8 cellular contexts compared by ENCODE assay signal in genomic region chr6:28081486-28081751, GRCh38. TPM values are rescaled to one million over a fixed set of nuclear protein-coding genes. Genes with fewer than 3 reads are reported as not detected.
DNase-seq lines count a peak whose midpoint lies in the region; ATAC-seq and TF ChIP-seq lines count a peak whose summit lies in the region.

No MANE protein-coding gene starts in this region.

- H3K36me3 Mint-ChIP-seq in nephron (ENCODE audit: low read depth), result peaks cover 11% of the 10 kb centered on the region

- H3K27me3 ChIP-seq in SU-DHL-6 (ENCODE audit: low read length) (no peaks in the 10 kb centered on the region), endocrine pancreas (ENCODE audit: control insufficient read depth, insufficient read depth, low read length) (no peaks in the 10 kb centered on the region)

- H3K9me3 ChIP-seq in SU-DHL-6 (ENCODE audit: insufficient read depth, low read length), result no peaks in the 10 kb centered on the region
- no peaks in the 10 kb centered on the region for H3K9me3 ChIP-seq in endocrine pancreas (ENCODE audit: control insufficient read depth, low read length)

- peak overlapping the region; percentile 75 for H3K4me3 ChIP-seq in SU-DHL-6 (ENCODE audit: insufficient read depth, low read length, poor library complexity, severe bottlenecking)
- H3K4me3 ChIP-seq in endocrine pancreas (ENCODE audit: control insufficient read depth, insufficient read depth, low read length), result peak overlapping the region; percentile 91

- H3K4me1 ChIP-seq in endocrine pancreas (ENCODE audit: control insufficient read depth, insufficient read depth, low read length), result no peaks in the 10 kb centered on the region

- no peaks in the 10 kb centered on the region for H3K79me2 ChIP-seq in SU-DHL-6 (ENCODE audit: insufficient read depth, low read length)

- DNase-seq in stimulated activated CD4-positive, alpha-beta T cell treated with anti-CD3 and anti-CD28 coated beads, Interleukin-4, amount 100 ng/mL, for 24 hours, result peak; percentile 13
- DNase-seq in stimulated activated CD4-positive, alpha-beta T cell treated with anti-CD3 and anti-CD28 coated beads, Interleukin-4, amount 100 ng/mL, for 1 hour, result no peak
- no peak for DNase-seq in omental fat pad (ENCODE audit: low spot score)
- DNase-seq in globus pallidus (ENCODE audit: low spot score), result no peak

- H4K20me1 ChIP-seq in SU-DHL-6 (ENCODE audit: low read depth, low read length), result no peaks in the 10 kb centered on the region

- H3K27ac ChIP-seq in SU-DHL-6 (ENCODE audit: low read depth, low read length), result peak overlapping the region; percentile 64

- H3K9me3 Mint-ChIP-seq in nephron, result no peaks in the 10 kb centered on the region

- peak overlapping the region; percentile 98 to 99 (median 99) for H3K4me3 Mint-ChIP-seq in nephron

- peak overlapping the region; percentile 89 to 97 (median 97) for H3K27ac Mint-ChIP-seq in nephron

- peaks cover 15% of the 10 kb centered on the region for H3K4me1 Mint-ChIP-seq in nephron

- peak overlapping the region; percentile 83 for H2AFZ ChIP-seq in SU-DHL-6 (ENCODE audit: low read depth, low read length, severe bottlenecking)

- peak overlapping the region; percentile 65 for H3K9ac ChIP-seq in SU-DHL-6 (ENCODE audit: low read length)
- H3K9ac ChIP-seq in endocrine pancreas (ENCODE audit: control insufficient read depth, insufficient read depth, low read length), result peak overlapping the region; percentile 93

- TF ChIP-seq CTCF in SU-DHL-6 (IDR thresholded peaks at IDR 0.05; ENCODE audit: insufficient read depth, low read length, poor library complexity, severe bottlenecking), result no peak
- no peak for TF ChIP-seq CTCF in nephron (IDR thresholded peaks at IDR 0.05; ENCODE audit: unreplicated experiment in 3 of 3)
- no peak for TF ChIP-seq CTCF in omental fat pad (IDR thresholded peaks at IDR 0.05)

- no peaks in the 10 kb centered on the region for H3K9me2 ChIP-seq in SU-DHL-6 (replicated peaks; ENCODE audit: insufficient read depth, low read length)

- peak overlapping the region; percentile 76 for H3K4me2 ChIP-seq in SU-DHL-6 (ENCODE audit: low read depth, low read length, poor library complexity, severe bottlenecking)

- peaks cover 10% of the 10 kb centered on the region; the same call in 1 of the 2 replicates for H3F3A ChIP-seq in SU-DHL-6 (ENCODE audit: insufficient read depth)

- no peaks in the 10 kb centered on the region for H3K27me3 Mint-ChIP-seq in nephron (ENCODE audit: low read depth)

- H3K36me3 ChIP-seq in SU-DHL-6 (ENCODE audit: low read length) (0 out of 2 replicates have a peak, but pooled peaks cover 5% of the 10 kb centered on the region), endocrine pancreas (ENCODE audit: control insufficient read depth, insufficient read depth, low read length) (peaks cover 4% of the 10 kb centered on the region)

- ATAC-seq in HG02981 (IDR thresholded peaks at IDR 0.05; ENCODE audit: unreplicated experiment), result peak; percentile 60
- ATAC-seq in omental fat pad (ENCODE audit: low FRiP score), result no peak

RNA-seq across cellular contexts. Expression of gene ZNF165, which starts 1.1 kb away (rescaled TPM):
- 1 to 10 TPM in 1 of 4 donors, under 1 TPM in 2, not detected in 1; 0.38 to 1.4 (median 0.72) TPM for total RNA-seq in omental fat pad

RNA-seq across cellular contexts. Expression of gene ZSCAN16, which starts 43.0 kb away (rescaled TPM):
- total RNA-seq in omental fat pad, result 1 to 10 TPM; 2.8 to 6.0 (median 3.5) TPM
